Comparison of ENCODE assay signal across 2 cellular contexts in genomic region chr1:156767879-156768608, GRCh38.
A peak's percentile ranks its signal among the peaks of the same experiment; 100 is the strongest.
TF ChIP-seq lines count a peak whose summit lies in the region.

No MANE protein-coding gene starts in this region.

TF ChIP-seq in SK-N-SH, 30 proteins besides CTCF, POLR2A, EP300 and RAD21:
- TF ChIP-seq SIN3A (IDR thresholded peaks at IDR 0.05; ENCODE audit: borderline replicate concordance, low read depth, low read length) (peak; percentile 57; the same call in 1 of the 2 replicates), SMC3 (IDR thresholded peaks at IDR 0.05; ENCODE audit: low read depth, low read length) (no peak), FOXJ3 (CRISPR knock-in tag; IDR thresholded peaks at IDR 0.05) (no peak), TEAD4 (IDR thresholded peaks at IDR 0.05; ENCODE audit: borderline replicate concordance, insufficient read depth) (no peak), REST (IDR thresholded peaks at IDR 0.05; ENCODE audit: low read depth, low read length) (no peak), NFIC (IDR thresholded peaks at IDR 0.05; ENCODE audit: borderline replicate concordance) (no peak), MXI1 (IDR thresholded peaks at IDR 0.05; ENCODE audit: low read depth, low read length) (peak; percentile 87)

TF ChIP-seq in H1, 55 proteins besides CTCF, POLR2A, EP300 and RAD21:
- no peak for TF ChIP-seq TBP (IDR thresholded peaks at IDR 0.05; ENCODE audit: low read depth, low read length)
- no peak for TF ChIP-seq BCL11A (IDR thresholded peaks at IDR 0.05; ENCODE audit: low read depth in 2 of 2, low read length in 2 of 2)
- TF ChIP-seq USF2 (IDR thresholded peaks at IDR 0.05; ENCODE audit: low read length): no peak; the same call in 1 of the 2 replicates
- TF ChIP-seq NANOG (IDR thresholded peaks at IDR 0.05; ENCODE audit: insufficient read depth, low read depth, low read length, poor library complexity, severe bottlenecking): no peak
- TF ChIP-seq SIRT6 (IDR thresholded peaks at IDR 0.05; ENCODE audit: low read length): no peak
- TF ChIP-seq HDAC6 (IDR thresholded peaks at IDR 0.05; ENCODE audit: low read depth, low read length): no peak
- no peak for TF ChIP-seq CHD1 (IDR thresholded peaks at IDR 0.05; ENCODE audit: low read depth, low read length)
- no peak for TF ChIP-seq KDM5A (IDR thresholded peaks at IDR 0.05; ENCODE audit: low read length)
- no peak for TF ChIP-seq HDAC2 (IDR thresholded peaks at IDR 0.05; ENCODE audit: borderline replicate concordance in 1 of 2, low read depth in 2 of 2, low read length in 2 of 2)
- TF ChIP-seq NRF1 (IDR thresholded peaks at IDR 0.05; ENCODE audit: low read depth, low read length): no peak
- TF ChIP-seq KDM1A (IDR thresholded peaks at IDR 0.05; ENCODE audit: borderline replicate concordance, low read length): no peak
- TF ChIP-seq ZNF274 (IDR thresholded peaks at IDR 0.05; ENCODE audit: borderline replicate concordance, extremely low read depth, low read length): no peak
- 0 out of 2 replicates have a peak, but pooled peaks have one; percentile 23 for TF ChIP-seq MAX (IDR thresholded peaks at IDR 0.05)
- TF ChIP-seq GTF2F1 (IDR thresholded peaks at IDR 0.05; ENCODE audit: borderline replicate concordance, low read depth, low read length): no peak
- peak; percentile 52; the same call in 1 of the 2 replicates for TF ChIP-seq PHF8 (conservative IDR thresholded peaks at IDR 0.05; ENCODE audit: low read depth, low read length)
- no peak for TF ChIP-seq CBX5 (IDR thresholded peaks at IDR 0.05; ENCODE audit: low read depth, low read length)
- TF ChIP-seq CREB1 (IDR thresholded peaks at IDR 0.05): no peak
- TF ChIP-seq POLR2AphosphoS5 (IDR thresholded peaks at IDR 0.05; ENCODE audit: low read depth, low read length): no peak
- TF ChIP-seq YY1 (IDR thresholded peaks at IDR 0.05; ENCODE audit: low read depth, low read length): no peak
- TF ChIP-seq SIN3A (conservative IDR thresholded peaks at IDR 0.05 in 1 of 2, IDR thresholded peaks at IDR 0.05 in 1 of 2; ENCODE audit: low read depth in 1 of 2, low read length in 2 of 2): peak; percentile 79 to 90; a peak in 3 of 4 replicates
- TF ChIP-seq SP2 (IDR thresholded peaks at IDR 0.05; ENCODE audit: low read length): no peak
- TF ChIP-seq SAP30 (IDR thresholded peaks at IDR 0.05; ENCODE audit: insufficient read depth, insufficient replicate concordance, low read length): peak; percentile 91
- TF ChIP-seq POU5F1 (IDR thresholded peaks at IDR 0.05; ENCODE audit: low read depth, low read length): no peak
- TF ChIP-seq RBBP5 (IDR thresholded peaks at IDR 0.05; ENCODE audit: borderline replicate concordance, low read depth, low read length): no peak
- no peak for TF ChIP-seq TAF7 (optimal IDR thresholded peaks at IDR 0.05; ENCODE audit: borderline replicate concordance, low read depth, low read length)
- TF ChIP-seq BACH1 (IDR thresholded peaks at IDR 0.05; ENCODE audit: low read length): no peak
- TF ChIP-seq TEAD4 (IDR thresholded peaks at IDR 0.05; ENCODE audit: low read depth, low read length): no peak
- TF ChIP-seq EGR1 (IDR thresholded peaks at IDR 0.05; ENCODE audit: borderline replicate concordance, low read depth, low read length): no peak
- no peak for TF ChIP-seq CBX8 (IDR thresholded peaks at IDR 0.05; ENCODE audit: borderline replicate concordance, low read depth, low read length)
- no peak for TF ChIP-seq SP1 (IDR thresholded peaks at IDR 0.05; ENCODE audit: low read depth, low read length)
- no peak for TF ChIP-seq BRCA1 (IDR thresholded peaks at IDR 0.05; ENCODE audit: low read depth, low read length)
- no peak for TF ChIP-seq ATF2 (IDR thresholded peaks at IDR 0.05; ENCODE audit: low read length)
- no peak for TF ChIP-seq EZH2 (IDR thresholded peaks at IDR 0.05; ENCODE audit: low read depth, low read length, severe bottlenecking)
- no peak for TF ChIP-seq TCF12 (IDR thresholded peaks at IDR 0.05; ENCODE audit: low read depth, low read length)
- TF ChIP-seq FOSL1 (IDR thresholded peaks at IDR 0.05; ENCODE audit: insufficient read depth, low read depth, low read length): no peak
